ENCODE assay signal across 29 cellular contexts in the genomic region with DNA sequence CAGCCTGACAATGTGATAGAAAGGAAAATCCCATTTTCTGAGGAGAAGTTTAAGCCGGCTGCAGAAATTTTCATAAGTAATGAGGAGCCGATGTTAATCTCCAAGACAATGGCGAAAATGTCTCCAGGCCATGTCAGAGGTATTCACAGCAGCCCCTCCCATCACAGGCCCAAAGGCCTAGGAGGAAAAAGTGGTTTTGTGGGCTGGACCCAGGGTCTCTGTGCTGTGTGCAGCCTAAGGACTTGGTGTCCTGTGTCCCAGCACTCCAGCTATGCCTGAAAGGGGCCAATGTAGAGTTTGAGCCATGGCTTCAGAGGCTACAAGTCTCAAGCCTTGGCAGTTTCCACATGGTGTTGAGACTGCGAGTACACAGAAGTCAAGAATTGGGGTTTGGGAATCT.
"Had no signal": no experiment of that assay in that cellular context is flagged by ENCODE, and none has a peak within 500 bp of the region (broad histone marks: within the 10 kb centered on the region; RNA-seq: fewer than 3 reads in every experiment).

No MANE protein-coding gene starts in this region.

- H3K27ac Mint-ChIP-seq: stimulated activated effector memory CD8-positive, alpha-beta T cell treated with anti-CD3 and anti-CD28 coated beads, Interleukin-12 subunit alpha, Interleukin-12 subunit beta, amount 100 ng/mL, for 72 hours; stimulated activated memory B cell treated with anti-CD40 and anti-IgM and Interleukin-4, amounts not matched to agents 10 μg/mL and 1 μg/mL and 100 μg/mL, for 72 hours; stimulated activated naive B cell treated with anti-CD40 and anti-IgM and Interleukin-4, amounts not matched to agents 10 μg/mL and 1 μg/mL and 100 μg/mL, for 72 hours; stimulated activated naive CD8-positive, alpha-beta T cell treated with anti-CD3 and anti-CD28 coated beads, Interleukin-15, amount 100 ng/mL, for 72 hours; stimulated activated naive CD8-positive, alpha-beta T cell treated with anti-CD3 and anti-CD28 coated beads, Interleukin-15, Interleukin-2, amounts not matched to agents 100 ng/mL and 50 ng/mL, for 24 hours; type B pancreatic cell had no signal

- FAIRE-seq: urothelium cell line had no signal

- ATAC-seq: stimulated activated effector memory CD8-positive, alpha-beta T cell treated with anti-CD3 and anti-CD28 coated beads, Interleukin-12 subunit alpha, Interleukin-12 subunit beta, amount 100 ng/mL, for 72 hours; stimulated activated memory B cell treated with anti-CD40 and anti-IgM and Interleukin-4, amounts not matched to agents 10 μg/mL and 1 μg/mL and 100 μg/mL, for 72 hours; stimulated activated naive B cell treated with anti-CD40 and anti-IgM and Interleukin-4, amounts not matched to agents 10 μg/mL and 1 μg/mL and 100 μg/mL, for 72 hours; stimulated activated naive CD8-positive, alpha-beta T cell treated with anti-CD3 and anti-CD28 coated beads, Interleukin-15, amount 100 ng/mL, for 72 hours; stimulated activated naive CD8-positive, alpha-beta T cell treated with anti-CD3 and anti-CD28 coated beads, Interleukin-15, Interleukin-2, amounts not matched to agents 100 U/mL and 50 U/mL, for 24 hours; upper lobe of right lung had no signal

- H3K36me3 ChIP-seq: stomach, suprapubic skin, thoracic aorta, thyroid gland, tibial artery, tibial nerve, transverse colon, upper lobe of left lung, upper lobe of right lung, uterus, vagina had no signal

- H3K4me3 ChIP-seq: stomach, suprapubic skin, testis, thoracic aorta, thyroid gland, tibial artery, tibial nerve, transverse colon, upper lobe of left lung, upper lobe of right lung, uterus, vagina had no signal

- H3K9me3 ChIP-seq: testis, thoracic aorta, thyroid gland, tibial nerve, transverse colon, upper lobe of left lung, upper lobe of right lung, uterus, vagina had no signal

- H3K27me3 Mint-ChIP-seq: stimulated activated memory B cell treated with anti-CD40 and anti-IgM and Interleukin-4, amounts not matched to agents 10 μg/mL and 1 μg/mL and 100 μg/mL, for 72 hours; stimulated activated naive B cell treated with anti-CD40 and anti-IgM and Interleukin-4, amounts not matched to agents 10 μg/mL and 1 μg/mL and 100 μg/mL, for 72 hours; stimulated activated naive CD8-positive, alpha-beta T cell treated with anti-CD3 and anti-CD28 coated beads, Interleukin-15, amount 100 ng/mL, for 72 hours; stimulated activated naive CD8-positive, alpha-beta T cell treated with anti-CD3 and anti-CD28 coated beads, Interleukin-15, Interleukin-2, amounts not matched to agents 100 ng/mL and 50 ng/mL, for 24 hours; type B pancreatic cell had no signal

- H3K9me3 Mint-ChIP-seq: stimulated activated memory B cell treated with anti-CD40 and anti-IgM and Interleukin-4, amounts not matched to agents 10 μg/mL and 1 μg/mL and 100 μg/mL, for 72 hours had no signal

- DNase-seq: stimulated activated CD4-positive, alpha-beta T cell treated with anti-CD3 and anti-CD28 coated beads, Interleukin-2, amount 100 ng/mL, for 48 hours; stimulated activated CD4-positive, alpha-beta T cell treated with anti-CD3 and anti-CD28 coated beads, Interleukin-4, amount 100 ng/mL, for 1 hour; stimulated activated CD4-positive, alpha-beta T cell treated with anti-CD3 and anti-CD28 coated beads, Interleukin-4, amount 100 ng/mL, for 24 hours; stimulated activated CD4-positive, alpha-beta T cell treated with anti-CD3 and anti-CD28 coated beads, Interleukin-4, amount 100 ng/mL, for 4 hours; stimulated activated CD8-positive, alpha-beta memory T cell treated with anti-CD3 and anti-CD28 coated beads, Interleukin-4, amount 100 ng/mL, for 48 hours; stimulated activated naive B cell treated with anti-CD40 and anti-IgM and Interleukin-4, amounts not matched to agents 10 μg/mL and 1 μg/mL and 100 μg/mL, for 72 hours; stimulated activated naive CD4-positive, alpha-beta T cell; stimulated activated naive CD4-positive, alpha-beta T cell treated with Interleukin-2 at 50 U/mL for 16 hours; stimulated activated naive CD8-positive, alpha-beta T cell treated with anti-CD3 and anti-CD28 coated beads, Interleukin-15, amount 100 ng/mL, for 72 hours; stimulated activated naive CD8-positive, alpha-beta T cell treated with anti-CD3 and anti-CD28 coated beads, Interleukin-15, Interleukin-2, amounts not matched to agents 100 U/mL and 50 U/mL, for 24 hours; stomach; substantia nigra; testis; thyroid gland; tibial artery; transverse colon; trophoblast cell; upper lobe of left lung; upper lobe of right lung; uterus had no signal

- H3K4me1 Mint-ChIP-seq: stimulated activated effector memory CD8-positive, alpha-beta T cell treated with anti-CD3 and anti-CD28 coated beads, Interleukin-12 subunit alpha, Interleukin-12 subunit beta, amount 100 ng/mL, for 72 hours; stimulated activated memory B cell treated with anti-CD40 and anti-IgM and Interleukin-4, amounts not matched to agents 10 μg/mL and 1 μg/mL and 100 μg/mL, for 72 hours; stimulated activated naive B cell treated with anti-CD40 and anti-IgM and Interleukin-4, amounts not matched to agents 10 μg/mL and 1 μg/mL and 100 μg/mL, for 72 hours; stimulated activated naive CD8-positive, alpha-beta T cell treated with anti-CD3 and anti-CD28 coated beads, Interleukin-15, amount 100 ng/mL, for 72 hours had no signal

- H3K4me1 ChIP-seq: stomach, suprapubic skin, testis, thyroid gland, tibial artery, tibial nerve, transverse colon, upper lobe of left lung, upper lobe of right lung, uterus, vagina had no signal

- H3K36me3 Mint-ChIP-seq: stimulated activated effector memory CD8-positive, alpha-beta T cell treated with anti-CD3 and anti-CD28 coated beads, Interleukin-12 subunit alpha, Interleukin-12 subunit beta, amount 100 ng/mL, for 72 hours; stimulated activated memory B cell treated with anti-CD40 and anti-IgM and Interleukin-4, amounts not matched to agents 10 μg/mL and 1 μg/mL and 100 μg/mL, for 72 hours; stimulated activated naive B cell treated with anti-CD40 and anti-IgM and Interleukin-4, amounts not matched to agents 10 μg/mL and 1 μg/mL and 100 μg/mL, for 72 hours; type B pancreatic cell had no signal

- H3K27ac ChIP-seq: stomach, suprapubic skin, testis, thoracic aorta, thyroid gland, tibial artery, tibial nerve, transverse colon, upper lobe of left lung, upper lobe of right lung, uterus, vagina had no signal

- H3K4me3 Mint-ChIP-seq: stimulated activated effector memory CD8-positive, alpha-beta T cell treated with anti-CD3 and anti-CD28 coated beads, Interleukin-12 subunit alpha, Interleukin-12 subunit beta, amount 100 ng/mL, for 72 hours; stimulated activated memory B cell treated with anti-CD40 and anti-IgM and Interleukin-4, amounts not matched to agents 10 μg/mL and 1 μg/mL and 100 μg/mL, for 72 hours; stimulated activated naive B cell treated with anti-CD40 and anti-IgM and Interleukin-4, amounts not matched to agents 10 μg/mL and 1 μg/mL and 100 μg/mL, for 72 hours; stimulated activated naive CD8-positive, alpha-beta T cell treated with anti-CD3 and anti-CD28 coated beads, Interleukin-15, amount 100 ng/mL, for 72 hours; stimulated activated naive CD8-positive, alpha-beta T cell treated with anti-CD3 and anti-CD28 coated beads, Interleukin-15, Interleukin-2, amounts not matched to agents 100 ng/mL and 50 ng/mL, for 24 hours; type B pancreatic cell had no signal
